ENCODE assay signal across 11 cellular contexts in genomic region chr11:76835928-76836612, GRCh38. TPM values are rescaled to one million over a fixed set of nuclear protein-coding genes. Genes with fewer than 3 reads are reported as not detected.
DNase-seq lines count a peak whose midpoint lies in the region; ATAC-seq and TF ChIP-seq lines count a peak whose summit lies in the region.
"Had no signal": no experiment of that assay in that cellular context is flagged by ENCODE, and none has a peak within 500 bp of the region (broad histone marks: within the 10 kb centered on the region; RNA-seq: fewer than 3 reads in every experiment).

No MANE protein-coding gene starts in this region.

- H3K4me3 ChIP-seq in heart right ventricle (no peak overlapping the region), aorta (ENCODE audit: low read length in 2 of 2) (no peak overlapping the region)
- H3K4me3 ChIP-seq: BLaER1 had no signal

- DNase-seq in Right ventricle myocardium inferior (ENCODE audit: missing footprints) (no peak), cardiac septum (ENCODE audit: low spot score) (no peak), SKM-1 (lab: John Stamatoyannopoulos, UW; ENCODE audit: unreplicated experiment) (peak; percentile 15), heart right ventricle (peak in 1 of 2 donors; percentile 44), aorta (peak in 1 of 2 donors; percentile 59), NCI-H1417 (lab: John Stamatoyannopoulos, UW) (no peak)
- DNase-seq: activated naive CD8-positive, alpha-beta T cell treated with anti-CD3 and anti-CD28 coated beads, Interleukin-2, amount 10 ng/mL, durations not matched to agents 7 days and 5 days; immature natural killer cell had no signal

- H3K36me3 ChIP-seq in heart right ventricle (no peaks in the 10 kb centered on the region), aorta (ENCODE audit: control insufficient read depth in 1 of 2, insufficient read depth in 2 of 2, low read length in 1 of 2) (no peaks in the 10 kb centered on the region)
- H3K36me3 ChIP-seq: BLaER1 had no signal

- no peak for TF ChIP-seq CTCF in heart right ventricle (IDR thresholded peaks at IDR 0.05)

- peak overlapping the region in 9 of 10 donors; percentile 28 to 74 (median 59) for H3K27ac ChIP-seq in heart right ventricle
- no peak overlapping the region for H3K27ac ChIP-seq in aorta (ENCODE audit: low read depth in 1 of 2, low read length in 2 of 2)
- H3K27ac ChIP-seq: BLaER1 had no signal

- peak; percentile 44 for ATAC-seq in Right ventricle myocardium inferior
- ATAC-seq in heart right ventricle = peak; percentile 54 to 78 (median 72)
- peak; percentile 35 for ATAC-seq in aorta (ENCODE audit: low FRiP score)
- ATAC-seq in GM21390 (IDR thresholded peaks at IDR 0.05; ENCODE audit: unreplicated experiment) = no peak
- no peak for ATAC-seq in HG02973 (IDR thresholded peaks at IDR 0.05; ENCODE audit: unreplicated experiment)

- WGBS in heart right ventricle, 2 donors = 62 to 69% methylated on average over 5 of the region's 5 CpGs
- WGBS in aorta, 2 donors = 71 to 73% methylated on average over 5 of the region's 5 CpGs

- H3K9me3 ChIP-seq in heart right ventricle = no peaks in the 10 kb centered on the region
- H3K9me3 ChIP-seq in aorta (ENCODE audit: control insufficient read depth, low read length) = no peaks in the 10 kb centered on the region
- H3K9me3 ChIP-seq: BLaER1 had no signal

- no peaks in the 10 kb centered on the region for H3K27me3 ChIP-seq in heart right ventricle
- H3K27me3 ChIP-seq in aorta (ENCODE audit: control insufficient read depth in 1 of 2, insufficient read depth in 2 of 2, low read length in 1 of 2) = peaks cover 0 to 4% of the 10 kb centered on the region in 2 donors
- H3K27me3 ChIP-seq: BLaER1 had no signal

- H3K4me1 ChIP-seq in heart right ventricle (peaks cover 6 to 52% (median 30%) of the 10 kb centered on the region in 9 donors), aorta (ENCODE audit: control insufficient read depth in 1 of 2, insufficient read depth in 2 of 2, low read length in 2 of 2) (no peaks in the 10 kb centered on the region)
- H3K4me1 ChIP-seq: BLaER1 had no signal

- intact Hi-C loops in Right ventricle myocardium inferior (cut with DNase I) = no loop called here
- intact Hi-C loops in cardiac septum (cut with DNase I) = no loop called here
- intact Hi-C loops in heart right ventricle (cut with DNase I) = no loop called here
- intact Hi-C loops in aorta (cut with DNase I) = no loop called here

RNA-seq across cellular contexts. Expression of gene ACER3, which starts 24.6 kb away (rescaled TPM):
- 9.9 TPM for total RNA-seq in Right ventricle myocardium inferior
- 9.7 TPM for total RNA-seq in cardiac septum
- 10 to 100 TPM in 5 of 10 donors, 1 to 10 TPM in 5; 8.9 to 14.8 (median 10.6) TPM for total RNA-seq in heart right ventricle
- polyA plus RNA-seq in heart right ventricle = 1 to 10 TPM; 2.9 to 4.2 TPM
- 10 to 100 TPM; 17.6 to 27.3 TPM for total RNA-seq in aorta
- polyA plus RNA-seq in aorta = 1 to 10 TPM; 3.6 to 4.3 TPM

RNA-seq across cellular contexts. Expression of gene TSKU, which starts 52.9 kb away (rescaled TPM):
- 16.2 TPM for total RNA-seq in Right ventricle myocardium inferior
- total RNA-seq in cardiac septum = 6.9 TPM
- 10 to 100 TPM in 4 of 10 donors, 1 to 10 TPM in 6; 3.0 to 21.9 (median 6.6) TPM for total RNA-seq in heart right ventricle
- 10 to 100 TPM in 1 of 2 donors, 1 to 10 TPM in 1; 6.6 to 13.7 TPM for polyA plus RNA-seq in heart right ventricle
- 10 to 100 TPM; 27.5 to 31.5 TPM for total RNA-seq in aorta
- 10 to 100 TPM in 1 of 2 donors, 1 to 10 TPM in 1; 5.2 to 10.0 TPM for polyA plus RNA-seq in aorta
- polyA plus RNA-seq: immature natural killer cell had no signal

Comparison
In these comparisons a context has a peak if more than half of its experiments do, and no peak if none do; other contexts are left out.
1. ATAC-seq: peak in Right ventricle myocardium inferior (single experiment), heart right ventricle (8 of 8) and aorta (single experiment); none in GM21390 (single experiment) and HG02973 (single experiment).
2. H3K27ac ChIP-seq: peak in heart right ventricle (9 of 10); none in aorta (0 of 2).